ENCODE assay signal across 3 cellular contexts in the genomic region with DNA sequence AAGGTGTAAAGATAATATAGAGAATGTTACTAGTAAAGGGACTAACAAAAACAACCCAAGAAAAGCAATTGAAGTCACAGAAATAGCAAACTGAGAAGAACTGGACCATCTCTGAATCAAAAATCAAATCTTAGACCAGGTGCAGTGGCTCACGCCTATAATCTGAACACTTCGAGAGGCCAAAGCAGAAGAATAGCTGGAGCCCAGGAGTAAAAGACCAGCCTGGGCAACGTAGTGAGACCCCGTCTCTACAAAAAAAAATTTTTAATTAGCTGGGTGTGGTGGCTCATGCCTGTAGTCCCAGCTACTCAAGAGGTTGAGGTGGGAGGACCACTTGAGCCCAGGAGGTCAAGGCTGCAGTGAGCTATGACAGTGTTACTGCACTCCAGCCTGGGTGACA.
"Had no signal": no experiment of that assay in that cellular context is flagged by ENCODE, and none has a peak within 500 bp of the region (broad histone marks: within the 10 kb centered on the region; RNA-seq: fewer than 3 reads in every experiment).

No MANE protein-coding gene starts in this region.

- H3K4me3 ChIP-seq: GM12878 had no signal

- ATAC-seq: GM12878 had no signal

- DNase-seq: GDM1, GF-D8 had no signal
